Comparison of ENCODE assay signal across 28 cellular contexts in genomic region chrX:151391722-151392121, GRCh38.
"Had no signal": no experiment of that assay in that cellular context is flagged by ENCODE, and none has a peak within 500 bp of the region (broad histone marks: within the 10 kb centered on the region; RNA-seq: fewer than 3 reads in every experiment).

No MANE protein-coding gene starts in this region.

- H3K9me3 Mint-ChIP-seq: activated CD8-positive, alpha-beta T cell treated with anti-CD3 and anti-CD28 coated beads for 36 hours; activated naive CD4-positive, alpha-beta T cell treated with anti-CD3 and anti-CD28 coated beads, Interleukin-2, amount 50 U/mL, for 72 hours; activated T-cell treated with anti-CD3 and anti-CD28 coated beads, Interleukin-2, amount 50 U/mL, for 4 hours; activated T-helper 2 cell treated with anti-CD3 and anti-CD28 coated beads, Interferon-gamma antibody, Interleukin-2, Interleukin-4, amounts not matched to agents 10 μg/mL and 5 μg/mL and 100 μg/mL, durations not matched to agents 14 hours and 24 hours and 36 hours; dendritic cell treated with granulocyte-macrophage colony-stimulating factor and Interleukin-4, amounts not matched to agents 40 ng/mL and 50 ng/mL, for 4 days; naive thymus-derived CD4-positive, alpha-beta T cell; stimulated activated memory B cell treated with anti-CD40 and anti-IgM and Interleukin-4, amounts not matched to agents 10 μg/mL and 1 μg/mL and 100 μg/mL, for 72 hours; stimulated activated naive CD8-positive, alpha-beta T cell treated with anti-CD3 and anti-CD28 coated beads, Interleukin-15, amount 100 ng/mL, for 72 hours had no signal

- H3K4me3 Mint-ChIP-seq: activated CD8-positive, alpha-beta T cell treated with anti-CD3 and anti-CD28 coated beads for 36 hours; activated T-cell treated with anti-CD3 and anti-CD28 coated beads, Interleukin-2, amount 50 U/mL, for 4 hours; dendritic cell treated with granulocyte-macrophage colony-stimulating factor and Interleukin-4, amounts not matched to agents 40 ng/mL and 50 ng/mL, for 4 days; stimulated activated memory B cell treated with anti-CD40 and anti-IgM and Interleukin-4, amounts not matched to agents 10 μg/mL and 1 μg/mL and 100 μg/mL, for 72 hours; stimulated activated naive CD8-positive, alpha-beta T cell treated with anti-CD3 and anti-CD28 coated beads, Interleukin-15, amount 100 ng/mL, for 72 hours had no signal

- H3K4me3 ChIP-seq: breast epithelium, hepatocyte, right atrium auricular region, smooth muscle cell, thyroid gland, upper lobe of left lung, vagina had no signal

- H3K27ac Mint-ChIP-seq: activated CD8-positive, alpha-beta T cell treated with anti-CD3 and anti-CD28 coated beads for 36 hours; activated T-helper 2 cell treated with anti-CD3 and anti-CD28 coated beads, Interferon-gamma antibody, Interleukin-2, Interleukin-4, amounts not matched to agents 10 μg/mL and 5 μg/mL and 100 μg/mL, durations not matched to agents 14 hours and 24 hours and 36 hours; dendritic cell treated with granulocyte-macrophage colony-stimulating factor and Interleukin-4, amounts not matched to agents 40 ng/mL and 50 ng/mL, for 4 days; stimulated activated memory B cell treated with anti-CD40 and anti-IgM and Interleukin-4, amounts not matched to agents 10 μg/mL and 1 μg/mL and 100 μg/mL, for 72 hours; stimulated activated naive CD8-positive, alpha-beta T cell treated with anti-CD3 and anti-CD28 coated beads, Interleukin-15, amount 100 ng/mL, for 72 hours had no signal

- H3K27me3 Mint-ChIP-seq: activated CD8-positive, alpha-beta T cell treated with anti-CD3 and anti-CD28 coated beads for 36 hours; dendritic cell treated with granulocyte-macrophage colony-stimulating factor and Interleukin-4, amounts not matched to agents 40 ng/mL and 50 ng/mL, for 4 days; naive thymus-derived CD4-positive, alpha-beta T cell; stimulated activated memory B cell treated with anti-CD40 and anti-IgM and Interleukin-4, amounts not matched to agents 10 μg/mL and 1 μg/mL and 100 μg/mL, for 72 hours; stimulated activated naive CD8-positive, alpha-beta T cell treated with anti-CD3 and anti-CD28 coated beads, Interleukin-15, amount 100 ng/mL, for 72 hours had no signal

- H3K27ac ChIP-seq: breast epithelium, hepatocyte, parathyroid adenoma, right atrium auricular region, thyroid gland, upper lobe of left lung, vagina, VCaP had no signal

- H3K4me1 ChIP-seq: breast epithelium, parathyroid adenoma, right atrium auricular region had no signal

- H3K36me3 Mint-ChIP-seq: activated naive CD4-positive, alpha-beta T cell treated with anti-CD3 and anti-CD28 coated beads, Interleukin-2, amount 50 U/mL, for 72 hours; naive thymus-derived CD4-positive, alpha-beta T cell; stimulated activated memory B cell treated with anti-CD40 and anti-IgM and Interleukin-4, amounts not matched to agents 10 μg/mL and 1 μg/mL and 100 μg/mL, for 72 hours had no signal

- ATAC-seq: activated CD4-positive, CD25-positive, alpha-beta regulatory T cell treated with anti-CD3 and anti-CD28 coated beads, Interleukin-2, amount 50 U/mL, for 24 hours; activated CD8-positive, alpha-beta T cell treated with anti-CD3 and anti-CD28 coated beads for 36 hours; activated naive CD4-positive, alpha-beta T cell treated with anti-CD3 and anti-CD28 coated beads, Interleukin-2, amount 50 U/mL, for 72 hours; activated T-cell treated with anti-CD3 and anti-CD28 coated beads, Interleukin-2, amount 50 U/mL, for 4 hours; naive thymus-derived CD4-positive, alpha-beta T cell; stimulated activated memory B cell treated with anti-CD40 and anti-IgM and Interleukin-4, amounts not matched to agents 10 μg/mL and 1 μg/mL and 100 μg/mL, for 72 hours; stimulated activated naive CD8-positive, alpha-beta T cell treated with anti-CD3 and anti-CD28 coated beads, Interleukin-15, amount 100 ng/mL, for 72 hours had no signal

- H3K36me3 ChIP-seq: breast epithelium, right atrium auricular region, thyroid gland, upper lobe of left lung, vagina had no signal

- H3K4me1 Mint-ChIP-seq: stimulated activated memory B cell treated with anti-CD40 and anti-IgM and Interleukin-4, amounts not matched to agents 10 μg/mL and 1 μg/mL and 100 μg/mL, for 72 hours had no signal

- H3K9me3 ChIP-seq: breast epithelium, right atrium auricular region, thyroid gland, upper lobe of left lung, vagina had no signal

- DNase-seq: activated CD4-positive, alpha-beta T cell treated with anti-CD3 and anti-CD28 coated beads for 48 hours; activated CD8-positive, alpha-beta T cell treated with anti-CD3 and anti-CD28 coated beads for 36 hours; activated T-cell treated with anti-CD3 and anti-CD28 coated beads, Interleukin-2, amount 50 U/mL, for 4 hours; central memory CD4-positive, alpha-beta T cell; glutamatergic neuron; midbrain; naive thymus-derived CD4-positive, alpha-beta T cell; nucleus accumbens; stimulated activated CD4-positive, alpha-beta T cell treated with anti-CD3 and anti-CD28 coated beads, Interleukin-1b, Interleukin-23, amount 100 ng/mL, for 48 hours; stimulated activated CD4-positive, alpha-beta T cell treated with anti-CD3 and anti-CD28 coated beads, Interleukin-4, amount 100 ng/mL, for 4 hours; stimulated activated CD8-positive, alpha-beta memory T cell treated with anti-CD3 and anti-CD28 coated beads, Interleukin-4, amount 100 ng/mL, for 48 hours; stimulated activated naive CD8-positive, alpha-beta T cell treated with anti-CD3 and anti-CD28 coated beads, Interleukin-15, amount 100 ng/mL, for 72 hours; substantia nigra; T-helper 9 cell; thyroid gland had no signal
